ENCODE assay signal across 20 cellular contexts in the genomic region with DNA sequence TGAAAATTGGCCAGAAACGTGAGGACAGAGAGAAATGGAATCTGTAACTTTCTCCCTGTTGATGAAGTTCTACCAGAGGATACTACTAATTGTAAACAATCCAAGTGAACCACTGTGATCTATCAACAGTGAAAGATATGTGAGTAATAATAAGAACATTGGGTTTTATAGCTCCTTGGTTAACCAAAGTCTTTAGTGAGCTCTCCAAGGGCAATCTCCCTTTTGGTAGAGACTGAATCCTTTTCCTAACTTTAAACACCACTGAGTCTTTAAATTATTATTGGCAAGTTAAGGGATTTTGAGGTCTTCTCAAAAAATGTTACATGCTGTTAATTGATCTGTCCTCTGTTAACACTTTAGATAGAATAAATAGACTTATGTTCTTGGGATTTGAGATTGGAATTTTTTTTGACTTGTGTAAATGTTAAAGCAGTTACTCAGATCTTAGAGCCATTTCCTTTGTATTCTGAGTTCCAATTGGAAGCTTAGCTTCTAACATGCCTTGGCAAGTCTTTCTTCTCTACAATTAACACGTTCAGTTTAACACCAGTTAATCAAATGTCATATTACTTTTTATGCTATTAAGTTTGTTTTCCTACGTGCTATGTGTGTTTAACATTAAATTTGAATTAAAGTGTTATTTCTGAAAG.
DNase-seq lines count a peak whose midpoint lies in the region; ATAC-seq, FAIRE-seq and TF ChIP-seq lines count a peak whose summit lies in the region.
"Had no signal": no experiment of that assay in that cellular context is flagged by ENCODE, and none has a peak within 500 bp of the region (broad histone marks: within the 10 kb centered on the region; RNA-seq: fewer than 3 reads in every experiment).

No MANE protein-coding gene starts in this region.

- H3K79me2 ChIP-seq in astrocyte (ENCODE audit: insufficient read depth, low read length) (no peaks in the 10 kb centered on the region), smooth muscle cell (ENCODE audit: low read depth) (no peaks in the 10 kb centered on the region)

- DNase-seq in GM04503 (ENCODE audit: low read depth) (peak; percentile 79), astrocyte (ENCODE audit: low read depth) (peak; percentile 42), fibroblast of villous mesenchyme (ENCODE audit: low read depth) (peak; percentile 74), smooth muscle cell (lab: John Stamatoyannopoulos, UW; ENCODE audit: unreplicated experiment) (no peak), epidermal melanocyte (ENCODE audit: insufficient read length, low spot score) (no peak), activated T-cell treated with anti-CD3 and anti-CD28 coated beads for 4 hours (no peak)
- DNase-seq: activated CD4-positive, alpha-beta memory T cell treated with anti-CD3 and anti-CD28 coated beads, Interleukin-2, amount 10 ng/mL, durations not matched to agents 7 days and 5 days; activated naive CD4-positive, alpha-beta T cell treated with anti-CD3 and anti-CD28 coated beads for 36 hours; activated T-cell treated with anti-CD3 and anti-CD28 coated beads, Interleukin-2, amount 50 U/mL, for 1 hour; NCI-H1092 treated with DMSO at 0.1 percent for 48 hours; NCI-H748 treated with DMSO at 0.1 percent for 48 hours; right lobe of liver; SIG-M5; stimulated activated naive CD8-positive, alpha-beta T cell treated with anti-CD3 and anti-CD28 coated beads, Interleukin-15, Interleukin-2, amounts not matched to agents 100 U/mL and 50 U/mL, for 24 hours had no signal

- peaks cover 1% of the 10 kb centered on the region for H3K9me3 Mint-ChIP-seq in astrocyte (ENCODE audit: unreplicated experiment)
- H3K9me3 Mint-ChIP-seq: activated naive CD4-positive, alpha-beta T cell treated with anti-CD3 and anti-CD28 coated beads for 36 hours had no signal

- no peak overlapping the region for H3K27ac ChIP-seq in astrocyte (ENCODE audit: low read depth, low read length)
- peak overlapping the region; percentile 51 for H3K27ac ChIP-seq in smooth muscle cell (ENCODE audit: low read depth)
- H3K27ac ChIP-seq: BLaER1, coronary artery, right lobe of liver had no signal

- H3K36me3 Mint-ChIP-seq in astrocyte (ENCODE audit: low read depth, unreplicated experiment) = no peaks in the 10 kb centered on the region
- H3K36me3 Mint-ChIP-seq: type B pancreatic cell had no signal

- FAIRE-seq in astrocyte (lab: Jason Lieb, UNC) = peak; percentile 65

- no peak overlapping the region for H3K4me2 ChIP-seq in astrocyte (ENCODE audit: low read length)
- peak overlapping the region; percentile 17 for H3K4me2 ChIP-seq in smooth muscle cell
- H3K4me2 ChIP-seq: BLaER1 had no signal

- H3K9ac ChIP-seq in astrocyte (ENCODE audit: low read length) (no peak overlapping the region), smooth muscle cell (ENCODE audit: low read depth) (no peak overlapping the region)
- H3K9ac ChIP-seq: BLaER1 had no signal

- no peaks in the 10 kb centered on the region for H3K4me1 ChIP-seq in astrocyte (ENCODE audit: insufficient read depth, low read length)
- H3K4me1 ChIP-seq in smooth muscle cell (ENCODE audit: low read depth) = peaks cover 9% of the 10 kb centered on the region
- H3K4me1 ChIP-seq: BLaER1, right lobe of liver had no signal

- WGBS in smooth muscle cell (ENCODE audit: low lambda C conversion rate) = 57% methylated on average over 3 of the region's 3 CpGs

- H3F3A ChIP-seq in smooth muscle cell (ENCODE audit: low read depth) = no peaks in the 10 kb centered on the region

- peak overlapping the region; percentile 34 for H3K27ac Mint-ChIP-seq in astrocyte (ENCODE audit: unreplicated experiment)
- H3K27ac Mint-ChIP-seq: activated CD4-positive, alpha-beta memory T cell treated with anti-CD3 and anti-CD28 coated beads, Interleukin-2, amount 10 ng/mL, durations not matched to agents 7 days and 5 days; activated naive CD4-positive, alpha-beta T cell treated with anti-CD3 and anti-CD28 coated beads for 36 hours; type B pancreatic cell had no signal

- H3K27me3 ChIP-seq in astrocyte (ENCODE audit: insufficient read depth, low read length) = no peaks in the 10 kb centered on the region
- no peaks in the 10 kb centered on the region for H3K27me3 ChIP-seq in smooth muscle cell (ENCODE audit: low read depth)
- H3K27me3 ChIP-seq: BLaER1, right lobe of liver had no signal

- H3K36me3 ChIP-seq in astrocyte (ENCODE audit: insufficient read depth, low read length) (no peaks in the 10 kb centered on the region), smooth muscle cell (ENCODE audit: low read depth) (no peaks in the 10 kb centered on the region)
- H3K36me3 ChIP-seq: BLaER1, right lobe of liver had no signal

- peaks cover 10% of the 10 kb centered on the region for H3K4me1 Mint-ChIP-seq in astrocyte (ENCODE audit: low read depth, unreplicated experiment)
- H3K4me1 Mint-ChIP-seq: activated CD4-positive, alpha-beta memory T cell treated with anti-CD3 and anti-CD28 coated beads, Interleukin-2, amount 10 ng/mL, durations not matched to agents 7 days and 5 days had no signal

- no peak for ATAC-seq in HG02678 (IDR thresholded peaks at IDR 0.05; ENCODE audit: unreplicated experiment)
- no peak for ATAC-seq in GM18520 (IDR thresholded peaks at IDR 0.05; ENCODE audit: unreplicated experiment)
- ATAC-seq: left lobe of liver; right lobe of liver; stimulated activated naive CD8-positive, alpha-beta T cell treated with anti-CD3 and anti-CD28 coated beads, Interleukin-15, Interleukin-2, amounts not matched to agents 100 U/mL and 50 U/mL, for 24 hours had no signal

- no peak overlapping the region for H2AFZ ChIP-seq in astrocyte (ENCODE audit: low read depth, low read length)
- H2AFZ ChIP-seq in smooth muscle cell (ENCODE audit: low read depth) = peak overlapping the region; percentile 38

- H3K9me3 ChIP-seq in astrocyte (ENCODE audit: insufficient read depth, low read depth, low read length) = no peaks in the 10 kb centered on the region
- no peaks in the 10 kb centered on the region for H3K9me3 ChIP-seq in smooth muscle cell (replicated peaks; ENCODE audit: low read depth)
- H3K9me3 ChIP-seq: BLaER1, right lobe of liver had no signal

- TF ChIP-seq CTCF in astrocyte (IDR thresholded peaks at IDR 0.05; ENCODE audit: insufficient read depth, low read depth, low read length) (no peak), fibroblast of villous mesenchyme (IDR thresholded peaks at IDR 0.05; ENCODE audit: insufficient read depth, low read depth, low read length) (no peak), smooth muscle cell (IDR thresholded peaks at IDR 0.05; ENCODE audit: borderline replicate concordance, insufficient read depth, poor library complexity, severe bottlenecking) (no peak)

- no peaks in the 10 kb centered on the region for H3K27me3 Mint-ChIP-seq in astrocyte (ENCODE audit: low read depth, unreplicated experiment)
- H3K27me3 Mint-ChIP-seq: activated CD4-positive, alpha-beta memory T cell treated with anti-CD3 and anti-CD28 coated beads, Interleukin-2, amount 10 ng/mL, durations not matched to agents 7 days and 5 days; type B pancreatic cell had no signal

- H4K20me1 ChIP-seq in astrocyte (ENCODE audit: insufficient read depth, low read length) (no peaks in the 10 kb centered on the region), smooth muscle cell (ENCODE audit: low read depth) (no peaks in the 10 kb centered on the region)
- H4K20me1 ChIP-seq: BLaER1 had no signal

- H3K4me3 ChIP-seq in astrocyte (ENCODE audit: insufficient read depth, low read depth, low read length) = no peak overlapping the region
- no peak overlapping the region for H3K4me3 ChIP-seq in fibroblast of villous mesenchyme (ENCODE audit: low read depth, low read length)
- H3K4me3 ChIP-seq in smooth muscle cell = no peak overlapping the region
- H3K4me3 ChIP-seq: BLaER1, coronary artery, right lobe of liver had no signal

- no peak overlapping the region for H3K4me3 Mint-ChIP-seq in astrocyte (ENCODE audit: unreplicated experiment)
- H3K4me3 Mint-ChIP-seq: activated CD4-positive, alpha-beta memory T cell treated with anti-CD3 and anti-CD28 coated beads, Interleukin-2, amount 10 ng/mL, durations not matched to agents 7 days and 5 days; activated naive CD4-positive, alpha-beta T cell treated with anti-CD3 and anti-CD28 coated beads for 36 hours; type B pancreatic cell had no signal

Comparison
In these comparisons a context has a peak if more than half of its experiments do, and no peak if none do; other contexts are left out.
1. DNase-seq: peak in GM04503 (single experiment), astrocyte (single experiment) and fibroblast of villous mesenchyme (single experiment); none in smooth muscle cell (single experiment), epidermal melanocyte (single experiment) and activated T-cell treated with anti-CD3 and anti-CD28 coated beads for 4 hours (single experiment).